Comparison of ENCODE assay signal across 1 cellular context in genomic region chr7:74194686-74195085, GRCh38.
TF ChIP-seq lines count a peak whose summit lies in the region.

No MANE protein-coding gene starts in this region.

TF ChIP-seq in WTC11, 78 proteins besides CTCF, POLR2A, EP300 and RAD21 (continued from another document):
- TF ChIP-seq, protein P1, sequence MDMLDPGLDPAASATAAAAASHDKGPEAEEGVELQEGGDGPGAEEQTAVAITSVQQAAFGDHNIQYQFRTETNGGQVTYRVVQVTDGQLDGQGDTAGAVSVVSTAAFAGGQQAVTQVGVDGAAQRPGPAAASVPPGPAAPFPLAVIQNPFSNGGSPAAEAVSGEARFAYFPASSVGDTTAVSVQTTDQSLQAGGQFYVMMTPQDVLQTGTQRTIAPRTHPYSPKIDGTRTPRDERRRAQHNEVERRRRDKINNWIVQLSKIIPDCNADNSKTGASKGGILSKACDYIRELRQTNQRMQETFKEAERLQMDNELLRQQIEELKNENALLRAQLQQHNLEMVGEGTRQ (CRISPR knock-in tag; IDR thresholded peaks at IDR 0.05), result no peak
- TF ChIP-seq, protein P2, sequence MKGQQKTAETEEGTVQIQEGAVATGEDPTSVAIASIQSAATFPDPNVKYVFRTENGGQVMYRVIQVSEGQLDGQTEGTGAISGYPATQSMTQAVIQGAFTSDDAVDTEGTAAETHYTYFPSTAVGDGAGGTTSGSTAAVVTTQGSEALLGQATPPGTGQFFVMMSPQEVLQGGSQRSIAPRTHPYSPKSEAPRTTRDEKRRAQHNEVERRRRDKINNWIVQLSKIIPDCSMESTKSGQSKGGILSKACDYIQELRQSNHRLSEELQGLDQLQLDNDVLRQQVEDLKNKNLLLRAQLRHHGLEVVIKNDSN (CRISPR knock-in tag; IDR thresholded peaks at IDR 0.05), result no peak
- no peak for TF ChIP-seq PRDM15 (CRISPR knock-in tag; IDR thresholded peaks at IDR 0.05)
- no peak for TF ChIP-seq ETV6 (CRISPR knock-in tag; IDR thresholded peaks at IDR 0.05)
- TF ChIP-seq IRF1 (CRISPR knock-in tag; IDR thresholded peaks at IDR 0.05), result no peak
TF ChIP-seq in WTC11: peak in this region for 0.
